Comparison of ENCODE assay signal across 15 cellular contexts in genomic region chr14:35806006-35806907, GRCh38. TPM values are rescaled to one million over a fixed set of nuclear protein-coding genes. Genes with fewer than 3 reads are reported as not detected.
A peak's percentile ranks its signal among the peaks of the same experiment; 100 is the strongest.
DNase-seq lines count a peak whose midpoint lies in the region; ATAC-seq and TF ChIP-seq lines count a peak whose summit lies in the region.
"Had no signal": no experiment of that assay in that cellular context is flagged by ENCODE, and none has a peak within 500 bp of the region (broad histone marks: within the 10 kb centered on the region; RNA-seq: fewer than 3 reads in every experiment).

No MANE protein-coding gene starts in this region.

- BruUV-seq in PC-3 (replicated peaks; lab: Mats Ljungman, UMichigan): no TSS peak

- no peaks in the 10 kb centered on the region for H3K9me2 ChIP-seq in PC-3 (replicated peaks; ENCODE audit: low read length)

- H3K27ac ChIP-seq in PC-3 (ENCODE audit: low read length) (no peak overlapping the region), fibroblast of lung (ENCODE audit: insufficient read depth, low read length) (no peak overlapping the region), psoas muscle (peak overlapping the region; percentile 85), WERI-Rb-1 (no peak overlapping the region)
- H3K27ac ChIP-seq: adrenal gland, heart left ventricle, HL-60 had no signal

- no peak for DNase-seq in activated CD8-positive, alpha-beta T cell treated with anti-CD3 and anti-CD28 coated beads for 36 hours
- DNase-seq in activated CD8-positive, alpha-beta T cell treated with anti-CD3 and anti-CD28 coated beads, Interleukin-2, amount 10 ng/mL, durations not matched to agents 7 days and 5 days: no peak
- DNase-seq in PC-3 (no peak), fibroblast of lung (ENCODE audit: low read depth in 2 of 2) (no peak), psoas muscle (no peak), WERI-Rb-1 (no peak), GM03348 (ENCODE audit: low spot score) (no peak)
- DNase-seq: 8988T; activated CD4-positive, CD25-positive, alpha-beta regulatory T cell treated with anti-CD3 and anti-CD28 coated beads, Interleukin-2, amount 50 U/mL, for 72 hours; adrenal gland; Caco-2; heart left ventricle; kidney had no signal

- no peaks in the 10 kb centered on the region for H3K9me3 ChIP-seq in PC-3 (ENCODE audit: low read length)
- H3K9me3 ChIP-seq in fibroblast of lung (ENCODE audit: control insufficient read depth, insufficient read depth, low read depth, low read length): no peaks in the 10 kb centered on the region
- H3K9me3 ChIP-seq in psoas muscle: no peaks in the 10 kb centered on the region
- H3K9me3 ChIP-seq in WERI-Rb-1 (ENCODE audit: severe bottlenecking): no peaks in the 10 kb centered on the region
- H3K9me3 ChIP-seq: adrenal gland, Caco-2, heart left ventricle had no signal

- no peak overlapping the region for H3K27ac Mint-ChIP-seq in activated CD8-positive, alpha-beta T cell treated with anti-CD3 and anti-CD28 coated beads for 36 hours
- no peak overlapping the region for H3K27ac Mint-ChIP-seq in activated CD8-positive, alpha-beta T cell treated with anti-CD3 and anti-CD28 coated beads, Interleukin-2, amount 10 ng/mL, durations not matched to agents 7 days and 5 days

- CTCF ChIA-PET in activated CD8-positive, alpha-beta T cell treated with anti-CD3 and anti-CD28 coated beads for 36 hours (lab: Charles Lee): interaction anchor here (0.6 to 2.5 kb wide), 5 partner anchors 9 to 154 kb away, joined by 3 to 15 read pairs (median 5); partner anchors contain the start of gene BRMS1L
- CTCF ChIA-PET in activated CD8-positive, alpha-beta T cell treated with anti-CD3 and anti-CD28 coated beads, Interleukin-2, amount 10 ng/mL, durations not matched to agents 7 days and 5 days (lab: Charles Lee): interaction anchor here (1.0 to 1.6 kb wide), 7 partner anchors 9 to 367 kb away, joined by 3 to 7 read pairs (median 4); no protein-coding TSS in a partner anchor
- CTCF ChIA-PET in PC-3 (lab: Charles Lee): interaction anchor here (0.6 kb wide), 1 partner anchor 98 kb away, joined by 3 read pairs; no protein-coding TSS in a partner anchor

- H3K4me3 ChIP-seq in PC-3 (ENCODE audit: low read length) (peak overlapping the region; percentile 71), fibroblast of lung (replicated peaks in 1 of 4; ENCODE audit: control extremely low read depth in 1 of 4, insufficient read depth in 1 of 4, low read depth in 3 of 4, low read length in 4 of 4) (peak overlapping the region in 2 of 4 experiments; percentile 71 to 94), psoas muscle (peak overlapping the region; percentile 71), WERI-Rb-1 (ENCODE audit: low read depth, low read length) (no peak overlapping the region)

- H3K27me3 Mint-ChIP-seq in activated CD8-positive, alpha-beta T cell treated with anti-CD3 and anti-CD28 coated beads for 36 hours: no peaks in the 10 kb centered on the region
- no peaks in the 10 kb centered on the region for H3K27me3 Mint-ChIP-seq in activated CD8-positive, alpha-beta T cell treated with anti-CD3 and anti-CD28 coated beads, Interleukin-2, amount 10 ng/mL, durations not matched to agents 7 days and 5 days (ENCODE audit: low read depth)

- 71 to 84% (median 73%) methylated on average over 2 of the region's 2 CpGs for WGBS in psoas muscle, 3 donors

- H3K9ac ChIP-seq in PC-3 (ENCODE audit: low read length): no peak overlapping the region
- no peak overlapping the region for H3K9ac ChIP-seq in fibroblast of lung (ENCODE audit: insufficient read depth, low read length)

- peak overlapping the region; percentile 99 for H3K4me3 Mint-ChIP-seq in activated CD8-positive, alpha-beta T cell treated with anti-CD3 and anti-CD28 coated beads for 36 hours
- no peak overlapping the region for H3K4me3 Mint-ChIP-seq in activated CD8-positive, alpha-beta T cell treated with anti-CD3 and anti-CD28 coated beads, Interleukin-2, amount 10 ng/mL, durations not matched to agents 7 days and 5 days

- POLR2A ChIA-PET in activated CD8-positive, alpha-beta T cell treated with anti-CD3 and anti-CD28 coated beads for 36 hours (lab: Charles Lee): no interaction called here
- POLR2A ChIA-PET in activated CD8-positive, alpha-beta T cell treated with anti-CD3 and anti-CD28 coated beads, Interleukin-2, amount 10 ng/mL, durations not matched to agents 7 days and 5 days (lab: Charles Lee): no interaction called here
- POLR2A ChIA-PET in PC-3 (lab: Charles Lee; ENCODE audit: unreplicated experiment): interaction anchor here (0.6 kb wide), 1 partner anchor 10 kb away, joined by 14 read pairs; no protein-coding TSS in a partner anchor

- H3K36me3 Mint-ChIP-seq in activated CD8-positive, alpha-beta T cell treated with anti-CD3 and anti-CD28 coated beads for 36 hours (ENCODE audit: low read depth): peaks cover 6% of the 10 kb centered on the region
- H3K36me3 Mint-ChIP-seq in activated CD8-positive, alpha-beta T cell treated with anti-CD3 and anti-CD28 coated beads, Interleukin-2, amount 10 ng/mL, durations not matched to agents 7 days and 5 days (ENCODE audit: low read depth): peaks cover 10% of the 10 kb centered on the region

- no peak overlapping the region for H2AFZ ChIP-seq in PC-3 (ENCODE audit: low read length)
- no peak overlapping the region for H2AFZ ChIP-seq in fibroblast of lung (ENCODE audit: low read length)

- H3K27me3 ChIP-seq in PC-3 (ENCODE audit: low read length): no peaks in the 10 kb centered on the region
- H3K27me3 ChIP-seq in fibroblast of lung (ENCODE audit: control insufficient read depth, insufficient read depth, low read length): no peaks in the 10 kb centered on the region
- H3K27me3 ChIP-seq in psoas muscle (ENCODE audit: insufficient read depth in 3 of 3, low read length in 2 of 3): no peaks in the 10 kb centered on the region
- no peaks in the 10 kb centered on the region for H3K27me3 ChIP-seq in WERI-Rb-1 (ENCODE audit: insufficient read depth, low read depth, severe bottlenecking)
- H3K27me3 ChIP-seq: adrenal gland, heart left ventricle had no signal

- H3K4me2 ChIP-seq in PC-3 (ENCODE audit: low read length) (peak overlapping the region; percentile 81), fibroblast of lung (ENCODE audit: extremely low read depth, insufficient read depth, low read length) (peak overlapping the region; percentile 85)

- peaks cover 57% of the 10 kb centered on the region for H3K79me2 ChIP-seq in PC-3 (ENCODE audit: low read length)
- peaks cover 22% of the 10 kb centered on the region for H3K79me2 ChIP-seq in fibroblast of lung (ENCODE audit: control insufficient read depth, insufficient read depth, low read length)

- H4K20me1 ChIP-seq in PC-3 (ENCODE audit: low read length): peaks cover 22% of the 10 kb centered on the region
- no peaks in the 10 kb centered on the region for H4K20me1 ChIP-seq in fibroblast of lung (ENCODE audit: control insufficient read depth, extremely low read depth, insufficient read depth, low read length)

- intact Hi-C loops in activated CD8-positive, alpha-beta T cell treated with anti-CD3 and anti-CD28 coated beads for 36 hours (cut with micrococcal nuclease): loop anchor here (10.0 kb wide), 1 partner anchor 61 kb away; no protein-coding TSS in a partner anchor
- intact Hi-C loops in PC-3 (cut with micrococcal nuclease) (loop anchor here (5.0 kb wide), 1 partner anchor 59 kb away; no protein-coding TSS in a partner anchor), psoas muscle (cut with DNase I) (no loop called here)

- no peak for TF ChIP-seq CTCF in activated CD8-positive, alpha-beta T cell treated with anti-CD3 and anti-CD28 coated beads for 36 hours (IDR thresholded peaks at IDR 0.05)
- TF ChIP-seq CTCF in PC-3 (conservative IDR thresholded peaks at IDR 0.05; ENCODE audit: low read depth, low read length) (no peak), fibroblast of lung (conservative IDR thresholded peaks at IDR 0.05 in 1 of 2, IDR thresholded peaks at IDR 0.05 in 1 of 2; ENCODE audit: low read depth in 1 of 2, low read length in 2 of 2) (no peak), psoas muscle (IDR thresholded peaks at IDR 0.05) (no peak), WERI-Rb-1 (IDR thresholded peaks at IDR 0.05; ENCODE audit: low read depth, low read length) (no peak)

- H3K4me1 ChIP-seq in PC-3 (ENCODE audit: insufficient read depth, low read length) (peaks cover 17% of the 10 kb centered on the region), fibroblast of lung (ENCODE audit: control insufficient read depth, extremely low read depth, insufficient read depth, low read length) (peaks cover 5% of the 10 kb centered on the region), psoas muscle (peaks cover 29% of the 10 kb centered on the region)

- no peaks in the 10 kb centered on the region for H3F3A ChIP-seq in PC-3 (ENCODE audit: low read length, unreplicated experiment)

- H3K36me3 ChIP-seq in PC-3 (ENCODE audit: low read depth, low read length): no peaks in the 10 kb centered on the region
- no peaks in the 10 kb centered on the region for H3K36me3 ChIP-seq in fibroblast of lung (ENCODE audit: control insufficient read depth, insufficient read depth, low read length)
- H3K36me3 ChIP-seq in psoas muscle (ENCODE audit: insufficient read depth in 1 of 2, low read depth in 1 of 2): no peaks in the 10 kb centered on the region
- peaks cover 4% of the 10 kb centered on the region for H3K36me3 ChIP-seq in WERI-Rb-1
- H3K36me3 ChIP-seq: adrenal gland had no signal

- H3K9me3 Mint-ChIP-seq in activated CD8-positive, alpha-beta T cell treated with anti-CD3 and anti-CD28 coated beads for 36 hours: no peaks in the 10 kb centered on the region
- H3K9me3 Mint-ChIP-seq in activated CD8-positive, alpha-beta T cell treated with anti-CD3 and anti-CD28 coated beads, Interleukin-2, amount 10 ng/mL, durations not matched to agents 7 days and 5 days (ENCODE audit: insufficient read depth): peaks cover 2% of the 10 kb centered on the region

- ATAC-seq in activated CD8-positive, alpha-beta T cell treated with anti-CD3 and anti-CD28 coated beads for 36 hours: no peak
- no peak for ATAC-seq in activated CD8-positive, alpha-beta T cell treated with anti-CD3 and anti-CD28 coated beads, Interleukin-2, amount 10 ng/mL, durations not matched to agents 7 days and 5 days
- ATAC-seq in PC-3 (no peak), psoas muscle (no peak), HG03135 (IDR thresholded peaks at IDR 0.05; ENCODE audit: unreplicated experiment) (no peak)
- ATAC-seq: heart left ventricle had no signal

- peaks cover 33% of the 10 kb centered on the region for H3K4me1 Mint-ChIP-seq in activated CD8-positive, alpha-beta T cell treated with anti-CD3 and anti-CD28 coated beads for 36 hours (ENCODE audit: low read depth)
- H3K4me1 Mint-ChIP-seq in activated CD8-positive, alpha-beta T cell treated with anti-CD3 and anti-CD28 coated beads, Interleukin-2, amount 10 ng/mL, durations not matched to agents 7 days and 5 days (ENCODE audit: low read depth): peaks cover 33% of the 10 kb centered on the region

RNA-seq across cellular contexts. Expression of gene RALGAPA1, which starts 2.8 kb away (rescaled TPM):
- 10 to 100 TPM; 23.7 to 26.5 TPM for total RNA-seq in activated CD8-positive, alpha-beta T cell treated with anti-CD3 and anti-CD28 coated beads for 36 hours
- 10 to 100 TPM; 29.5 to 31.7 TPM for total RNA-seq in activated CD8-positive, alpha-beta T cell treated with anti-CD3 and anti-CD28 coated beads, Interleukin-2, amount 10 ng/mL, durations not matched to agents 7 days and 5 days
- total RNA-seq in PC-3 (2014; rRNA removed): 20.3 and 24.0 TPM in 2 replicates
- 34.5 and 45.5 TPM in 2 replicates for total RNA-seq in fibroblast of lung
- 6.2 and 7.2 TPM in 2 replicates for polyA plus RNA-seq in fibroblast of lung
- polyA plus RNA-seq in fibroblast of lung (2012): 4.3 and 4.6 TPM in 2 replicates
- 8.4 and 12.8 TPM in 2 replicates for polyA minus RNA-seq in fibroblast of lung (ENCODE audit: low replicate concordance)
- 10 to 100 TPM; 28.0 to 40.1 (median 35.2) TPM for total RNA-seq in psoas muscle
- polyA plus RNA-seq in psoas muscle: 10 to 100 TPM in 1 of 3 donors, 1 to 10 TPM in 2; 4.3 to 12.7 (median 8.7) TPM

RNA-seq across cellular contexts. Expression of gene BRMS1L, which starts 19.9 kb away (rescaled TPM):
- 1 to 10 TPM; 4.3 to 5.5 TPM for total RNA-seq in activated CD8-positive, alpha-beta T cell treated with anti-CD3 and anti-CD28 coated beads for 36 hours
- total RNA-seq in activated CD8-positive, alpha-beta T cell treated with anti-CD3 and anti-CD28 coated beads, Interleukin-2, amount 10 ng/mL, durations not matched to agents 7 days and 5 days: 1 to 10 TPM; 5.1 to 5.5 TPM
- 4.8 and 10.3 TPM in 2 replicates for total RNA-seq in PC-3 (2014; rRNA removed)
- 3.3 and 3.9 TPM in 2 replicates for total RNA-seq in fibroblast of lung
- 7.2 and 9.5 TPM in 2 replicates for polyA plus RNA-seq in fibroblast of lung
- 5.8 TPM in 2 replicates for polyA plus RNA-seq in fibroblast of lung (2012)
- not detected in 2 replicates for polyA minus RNA-seq in fibroblast of lung (ENCODE audit: low replicate concordance)
- 10 to 100 TPM in 2 of 4 donors, 1 to 10 TPM in 2; 8.3 to 14.2 (median 9.8) TPM for total RNA-seq in psoas muscle
- polyA plus RNA-seq in psoas muscle: 10 to 100 TPM in 1 of 3 donors, 1 to 10 TPM in 2; 5.3 to 15.9 (median 8.5) TPM

Comparison
In these comparisons a context has a peak if more than half of its experiments do, and no peak if none do; other contexts are left out.
1. intact Hi-C loops: an anchor here in activated CD8-positive, alpha-beta T cell treated with anti-CD3 and anti-CD28 coated beads for 36 hours (10.0 kb wide) and PC-3 (5.0 kb wide); none called in psoas muscle.